In genomic region chr7:30159698-30160143, GRCh38 we compare ENCODE assay signal across 7 cellular contexts. TPM values are rescaled to one million over a fixed set of nuclear protein-coding genes. Genes with fewer than 3 reads are reported as not detected.
DNase-seq lines count a peak whose midpoint lies in the region; ATAC-seq and TF ChIP-seq lines count a peak whose summit lies in the region.

No MANE protein-coding gene starts in this region.

- H3K9me2 ChIP-seq in HCT116 (ENCODE audit: insufficient read depth), result no peaks in the 10 kb centered on the region

- intact Hi-C loops in HCT116 (cut with micrococcal nuclease), result loop anchor here (1.0 to 10.0 kb wide), 2 partner anchors 254 to 585 kb away; no protein-coding TSS in a partner anchor

- peak; percentile 88 for ATAC-seq in HCT116
- ATAC-seq in GM21390 (IDR thresholded peaks at IDR 0.05; ENCODE audit: unreplicated experiment), result no peak
- no peak for ATAC-seq in GM19351 (IDR thresholded peaks at IDR 0.05; ENCODE audit: unreplicated experiment)

- H2AFZ ChIP-seq in HCT116 (ENCODE audit: low read depth, low read length, poor library complexity, severe bottlenecking), result no peak overlapping the region

- DNase-seq in DMS79 treated with DMSO at 0.1 percent for 48 hours (lab: John Stamatoyannopoulos, UW), result peak; percentile 28
- no peak for DNase-seq in HCT116 (ENCODE audit: low read depth, low spot score)
- peak; percentile 58 for DNase-seq in SK-MEL-5 (ENCODE audit: low read depth, low spot score)
- DNase-seq in fibroblast of pulmonary artery (ENCODE audit: low read depth), result peak; percentile 19
- DNase-seq in stimulated activated CD8-positive, alpha-beta memory T cell treated with anti-CD3 and anti-CD28 coated beads, Interleukin-4, amount 100 ng/mL, for 48 hours, result peak; percentile 45

- H3K9ac ChIP-seq in HCT116 (ENCODE audit: low read length), result no peak overlapping the region

- no peak overlapping the region for H3K4me3 ChIP-seq in HCT116 (replicated peaks in 1 of 2; ENCODE audit: low read depth in 1 of 2, low read length in 2 of 2)
- no peak overlapping the region for H3K4me3 ChIP-seq in fibroblast of pulmonary artery (replicated peaks; ENCODE audit: low read depth, low read length)

- TF ChIP-seq RAD21 in HCT116 (IDR thresholded peaks at IDR 0.05; ENCODE audit: low read depth), result 0 out of 2 replicates have a peak, but pooled peaks have one; percentile 4

- no peak for TF ChIP-seq POLR2A in HCT116 (IDR thresholded peaks at IDR 0.05; ENCODE audit: borderline replicate concordance, extremely low read depth, insufficient read depth, insufficient read length)

- H4K20me1 ChIP-seq in HCT116 (ENCODE audit: insufficient read depth), result no peaks in the 10 kb centered on the region

- no peaks in the 10 kb centered on the region for H3K27me3 ChIP-seq in HCT116 (ENCODE audit: insufficient read depth, low read length)

- POLR2A ChIA-PET in HCT116 (lab: Charles Lee), result interaction anchor here (0.7 kb wide), 1 partner anchor 25 kb away, joined by 3 read pairs; the partner anchor contains the start of gene MTURN

- no peak overlapping the region for H3K27ac ChIP-seq in HCT116 (ENCODE audit: low read depth, low read length)

- RAD21 ChIA-PET in HCT116 (lab: Charles Lee; ENCODE audit: low non-redundant PET in 1 of 2, low total read pairs in 2 of 2, uncharacterized antibody in 2 of 2, unreplicated experiment in 2 of 2), result no interaction called here

- H3K36me3 ChIP-seq in HCT116 (ENCODE audit: control insufficient read depth in 1 of 2, insufficient read depth in 2 of 2, low read length in 2 of 2), result no peaks in the 10 kb centered on the region

- no peaks in the 10 kb centered on the region for H3K79me2 ChIP-seq in HCT116 (ENCODE audit: insufficient read depth, low read length)

- CTCF ChIA-PET in HCT116 (lab: Charles Lee), result interaction anchor here (1.0 to 1.2 kb wide), 2 partner anchors 11 to 405 kb away, joined by 3 to 4 read pairs; no protein-coding TSS in a partner anchor

- TF ChIP-seq CTCF in HCT116 (IDR thresholded peaks at IDR 0.05 in 2 of 3, conservative IDR thresholded peaks at IDR 0.05 in 1 of 3; ENCODE audit: borderline replicate concordance in 1 of 3, insufficient read depth in 1 of 3, low read depth in 2 of 3, low read length in 2 of 3) (peak in 2 of 3 experiments; percentile 43 to 49; a peak in 4 of 6 replicates), fibroblast of pulmonary artery (IDR thresholded peaks at IDR 0.05; ENCODE audit: low read length, missing control alignments) (peak; percentile 32)

- no peaks in the 10 kb centered on the region for H3K9me3 ChIP-seq in HCT116 (ENCODE audit: control insufficient read depth in 1 of 2, insufficient read depth in 1 of 2, low read depth in 1 of 2, low read length in 2 of 2)

- peaks cover 0 to 13% of the 10 kb centered on the region in 2 experiments; a peak in 2 of 4 replicates for H3K4me1 ChIP-seq in HCT116 (ENCODE audit: control insufficient read depth in 1 of 2, insufficient read depth in 2 of 2, low read length in 2 of 2)

- H3K4me2 ChIP-seq in HCT116 (ENCODE audit: low read length), result 0 out of 2 replicates have a peak overlapping the region, but pooled peaks have one; percentile 11

- in situ Hi-C loops in SK-MEL-5 (cut with HindIII; ENCODE audit: low pct_unique_long_range_greater_than_20kb, low sequenced_read_pairs), result no loop called here

- BruUV-seq in HCT116 (replicated peaks; lab: Mats Ljungman, UMichigan), result no TSS peak

TF ChIP-seq in HCT116, 20 proteins besides CTCF, POLR2A, EP300 and RAD21:
- no peak for TF ChIP-seq MAX (IDR thresholded peaks at IDR 0.05)

RNA-seq across cellular contexts. Expression of gene MTURN, which starts 24.9 kb away (rescaled TPM):
- 7.5 TPM for total RNA-seq in HCT116 (2021; ENCODE audit: unreplicated experiment)
- polyA plus RNA-seq in HCT116 (2012), result 2.6 and 3.8 TPM in 2 replicates
- 99.2 and 112 TPM in 2 replicates for total RNA-seq in SK-MEL-5 (2014; rRNA removed; shearing (Covaris generic))
- 57.1 and 60.0 TPM in 2 replicates for polyA plus RNA-seq in SK-MEL-5 (2015; cell fraction: cytosol; rRNA removed)
- 122 and 125 TPM in 2 replicates for polyA plus RNA-seq in SK-MEL-5 (2015; cell fraction: nucleus; rRNA removed)

Comparison
In these comparisons a context has a peak if more than half of its experiments do, and no peak if none do; other contexts are left out.
1. RNA of gene MTURN, which starts 24.9 kb away (total RNA-seq): 99.2 to 112 TPM in SK-MEL-5; 7.5 TPM in HCT116 (single experiment); every median in the first group is over 10 times any median in the second.